Comparison of ENCODE assay signal across 14 cellular contexts in the genomic region with DNA sequence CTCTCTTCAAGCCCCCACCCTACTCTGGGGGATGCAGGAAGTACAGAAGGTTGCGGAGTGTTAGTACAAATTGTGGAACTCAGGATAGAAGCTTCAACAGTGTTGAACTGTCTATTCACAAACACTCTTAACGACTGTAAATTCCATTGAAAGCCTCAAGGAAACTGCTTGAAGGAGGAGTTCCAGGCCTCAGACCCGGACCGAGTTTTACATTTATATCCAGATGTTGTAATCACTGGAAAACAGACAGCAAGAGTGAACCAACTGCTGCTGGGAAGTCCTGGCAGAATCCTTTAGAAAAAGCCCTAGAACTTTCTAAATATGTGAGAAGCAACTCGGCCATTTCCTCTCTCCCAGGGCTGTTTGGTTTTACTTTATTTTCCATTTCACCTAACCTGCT.
DNase-seq lines count a peak whose midpoint lies in the region; ATAC-seq and TF ChIP-seq lines count a peak whose summit lies in the region.
"Had no signal": no experiment of that assay in that cellular context is flagged by ENCODE, and none has a peak within 500 bp of the region (broad histone marks: within the 10 kb centered on the region; RNA-seq: fewer than 3 reads in every experiment).

No MANE protein-coding gene starts in this region.

- no TSS peak for BruUV-seq in mammary epithelial cell (replicated peaks; lab: Mats Ljungman, UMichigan)

- H3K9me3 ChIP-seq in breast epithelium (no peaks in the 10 kb centered on the region), mammary epithelial cell (replicated peaks; ENCODE audit: insufficient read depth, low read length) (no peaks in the 10 kb centered on the region)

- no peak for TF ChIP-seq POLR2A in breast epithelium (IDR thresholded peaks at IDR 0.05)
- no peak for TF ChIP-seq POLR2A in GM18505 (IDR thresholded peaks at IDR 0.05; ENCODE audit: borderline replicate concordance, extremely low read depth, insufficient read depth, insufficient read length)

- H3K9ac ChIP-seq in mammary epithelial cell (ENCODE audit: insufficient read depth, low read length), result no peak overlapping the region

- DNase-seq in breast epithelium (ENCODE audit: low spot score in 2 of 2) (no peak), mammary epithelial cell (no peak), left cardiac atrium (no peak), skeletal muscle cell (ENCODE audit: low read depth) (peak; percentile 10), amniotic stem cell (lab: John Stamatoyannopoulos, UW) (no peak), COR-L47 (lab: John Stamatoyannopoulos, UW) (no peak)
- DNase-seq: activated CD4-positive, alpha-beta T cell treated with anti-CD3 and anti-CD28 coated beads for 36 hours; activated naive CD8-positive, alpha-beta T cell treated with anti-CD3 and anti-CD28 coated beads, Interleukin-2, amount 50 U/mL, for 24 hours; activated T-cell treated with anti-CD3 and anti-CD28 coated beads, Interleukin-2, amount 50 U/mL, for 24 hours; Calu3; NCI-H1105 had no signal

- peak overlapping the region; percentile 40 to 85 for H3K27ac ChIP-seq in breast epithelium
- H3K27ac ChIP-seq in mammary epithelial cell (ENCODE audit: insufficient read depth, low read depth, low read length), result no peak overlapping the region

- intact Hi-C loops in breast epithelium (cut with DNase I; ENCODE audit: low total_unique reads) (no loop called here), mammary epithelial cell (cut with micrococcal nuclease) (no loop called here), left cardiac atrium (cut with DNase I) (no loop called here)

- H2AFZ ChIP-seq in mammary epithelial cell (ENCODE audit: low read depth, low read length), result no peak overlapping the region
- H2AFZ ChIP-seq: GM23338 had no signal

- ATAC-seq in left cardiac atrium, result peak; percentile 61 to 78
- ATAC-seq in GM18505 (IDR thresholded peaks at IDR 0.05; ENCODE audit: unreplicated experiment), result no peak
- no peak for ATAC-seq in GM21576 (IDR thresholded peaks at IDR 0.05; ENCODE audit: unreplicated experiment)
- ATAC-seq: activated CD4-positive, alpha-beta T cell treated with anti-CD3 and anti-CD28 coated beads for 36 hours; activated naive CD8-positive, alpha-beta T cell treated with anti-CD3 and anti-CD28 coated beads, Interleukin-2, amount 50 U/mL, for 24 hours; GM23338 had no signal

- WGBS in mammary epithelial cell (ENCODE audit: low coverage, missing lambda C conversion rate), result 58% methylated on average over 5 of the region's 5 CpGs

- dilution Hi-C loops in mammary epithelial cell (cut with HindIII; ENCODE audit: low sequenced_read_pairs), result no loop called here

- no peak overlapping the region for H3K4me2 ChIP-seq in mammary epithelial cell (ENCODE audit: insufficient read depth, low read depth, low read length)
- H3K4me2 ChIP-seq: GM23338 had no signal

- H3K4me1 ChIP-seq in breast epithelium, result peaks cover 0 to 6% of the 10 kb centered on the region in 2 donors
- H3K4me1 ChIP-seq in mammary epithelial cell (ENCODE audit: insufficient read depth, low read length), result no peaks in the 10 kb centered on the region

- H3K27me3 ChIP-seq in breast epithelium (no peaks in the 10 kb centered on the region), mammary epithelial cell (ENCODE audit: insufficient read depth, low read length) (peaks cover 2% of the 10 kb centered on the region)

- CTCF ChIA-PET in mammary epithelial cell (lab: Charles Lee; ENCODE audit: low non-redundant PET), result no interaction called here

- H3K36me3 ChIP-seq in breast epithelium (no peaks in the 10 kb centered on the region), mammary epithelial cell (ENCODE audit: insufficient read depth, low read length) (no peaks in the 10 kb centered on the region)

- no peak overlapping the region for H3K4me3 ChIP-seq in breast epithelium
- H3K4me3 ChIP-seq in mammary epithelial cell (replicated peaks in 1 of 3; ENCODE audit: insufficient read depth in 1 of 3, low read depth in 2 of 3, low read length in 3 of 3), result no peak overlapping the region
- H3K4me3 ChIP-seq in skeletal muscle cell (ENCODE audit: low read depth, low read length), result no peak overlapping the region
- H3K4me3 ChIP-seq: GM23338 had no signal

- no peaks in the 10 kb centered on the region for H3K79me2 ChIP-seq in mammary epithelial cell (ENCODE audit: insufficient read depth, low read length)

- no peaks in the 10 kb centered on the region for H4K20me1 ChIP-seq in mammary epithelial cell (ENCODE audit: insufficient read depth, low read length)

- in situ Hi-C loops in mammary epithelial cell (cut with MboI; ENCODE audit: low sequenced_read_pairs in 2 of 2), result no loop called here

- TF ChIP-seq CTCF in breast epithelium (IDR thresholded peaks at IDR 0.05) (no peak), mammary epithelial cell (conservative IDR thresholded peaks at IDR 0.05 in 1 of 2, IDR thresholded peaks at IDR 0.05 in 1 of 2; ENCODE audit: extremely low read depth in 1 of 2, insufficient read depth in 1 of 2, low read depth in 1 of 2, low read length in 2 of 2) (no peak)

Comparison
In these comparisons a context has a peak if more than half of its experiments do, and no peak if none do; other contexts are left out.
1. ATAC-seq: peak in left cardiac atrium (2 of 2); none in GM18505 (single experiment) and GM21576 (single experiment).